In the genomic region with DNA sequence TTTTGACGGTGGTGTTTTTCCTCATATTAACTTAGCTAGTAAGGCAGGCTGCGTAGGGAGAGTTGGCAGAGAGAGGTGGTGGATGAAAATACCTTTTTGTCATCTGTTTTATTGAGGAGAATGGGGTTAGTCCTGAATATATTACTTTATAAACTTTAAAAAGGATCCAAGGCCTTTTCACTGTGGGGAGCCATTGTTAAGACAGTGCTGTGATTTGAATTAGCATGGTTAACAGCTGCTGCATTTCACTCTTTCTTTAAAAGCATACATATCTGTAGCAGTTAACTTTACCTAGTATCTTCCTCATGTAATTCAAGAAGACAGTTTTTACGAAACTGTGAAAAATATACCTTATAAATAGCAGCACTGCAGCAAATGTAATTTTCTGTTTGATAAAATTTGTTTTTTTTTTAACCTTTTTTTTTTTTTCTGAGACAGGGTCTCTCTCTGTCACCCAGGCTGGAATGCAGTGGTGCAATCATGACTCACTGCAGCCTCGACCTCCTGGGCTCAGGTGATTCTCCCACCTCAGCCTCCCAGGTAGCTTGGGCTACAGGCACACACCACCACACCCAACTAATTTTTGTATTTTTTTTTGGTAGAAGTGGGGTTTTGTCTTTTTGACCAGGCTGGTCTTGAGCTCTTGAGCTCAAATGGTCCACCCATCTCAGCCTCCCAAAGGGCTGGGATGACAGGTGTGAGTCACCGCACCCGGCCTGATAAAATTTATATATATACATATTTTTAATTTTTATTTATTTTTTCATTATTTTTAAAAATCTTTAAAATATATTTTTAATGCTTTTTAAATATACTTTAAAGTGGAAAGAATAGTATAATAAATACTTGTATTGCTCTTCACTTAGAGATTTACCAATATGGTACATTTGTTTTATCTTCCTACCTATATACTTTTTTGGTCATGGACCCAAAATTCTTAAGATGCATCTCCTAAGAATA, we compare ENCODE assay signal across 24 cellular contexts. TPM values are rescaled to one million over a fixed set of nuclear protein-coding genes. Genes with fewer than 3 reads are reported as not detected.
A peak's percentile ranks its signal among the peaks of the same experiment; 100 is the strongest.
DNase-seq lines count a peak whose midpoint lies in the region; ATAC-seq, FAIRE-seq and TF ChIP-seq lines count a peak whose summit lies in the region.
"Had no signal": no experiment of that assay in that cellular context is flagged by ENCODE, and none has a peak within 500 bp of the region (broad histone marks: within the 10 kb centered on the region; RNA-seq: fewer than 3 reads in every experiment).

No MANE protein-coding gene starts in this region.

- DNase-seq in cardiac muscle cell (ENCODE audit: low read depth in 1 of 2, low spot score in 1 of 2) (no peak), right cardiac atrium (no peak), T-helper 17 cell (no peak), small intestine (no peak), NK-92 (lab: John Stamatoyannopoulos, UW; ENCODE audit: unreplicated experiment) (no peak), foreskin fibroblast (no peak), left colon (no peak)
- DNase-seq: ACHN; activated CD4-positive, CD25-positive, alpha-beta regulatory T cell; activated effector memory CD4-positive, alpha-beta T cell treated with Interleukin-2 at 50 U/mL for 16 hours; BE2C; dorsolateral prefrontal cortex; GDM1; left cardiac atrium; NCI-H1092 treated with DMSO at 0.1 percent for 48 hours; NCI-H1930; NCI-H526 treated with DMSO at 0.1 percent for 48 hours; stimulated activated CD4-positive, alpha-beta T cell treated with anti-CD3 and anti-CD28 coated beads, Interleukin-2, amount 100 ng/mL, for 48 hours; substantia nigra; upper lobe of left lung had no signal

- FAIRE-seq in small intestine (lab: Jason Lieb, UNC) = peak; percentile 73
- FAIRE-seq: H54, RCC 7860 had no signal

- no peaks in the 10 kb centered on the region for H3K27me3 Mint-ChIP-seq in T-helper 17 cell
- H3K27me3 Mint-ChIP-seq: memory B cell had no signal

- intact Hi-C loops in right cardiac atrium (cut with DNase I) = no loop called here
- intact Hi-C loops in left colon (cut with DNase I, micrococcal nuclease) = no loop called here

- H3K4me1 Mint-ChIP-seq in T-helper 17 cell = peaks cover 18% of the 10 kb centered on the region

- H3K36me3 Mint-ChIP-seq in T-helper 17 cell (ENCODE audit: low read depth) = peaks cover 2% of the 10 kb centered on the region

- ATAC-seq in right cardiac atrium (no peak), T-helper 17 cell (no peak), left colon (no peak)
- ATAC-seq: left cardiac atrium had no signal

- no peaks in the 10 kb centered on the region for H3K4me1 ChIP-seq in cardiac muscle cell (ENCODE audit: low read depth)
- no peaks in the 10 kb centered on the region for H3K4me1 ChIP-seq in right cardiac atrium (ENCODE audit: control insufficient read depth, insufficient read depth, low read length)
- H3K4me1 ChIP-seq in iPS-18a (ENCODE audit: control insufficient read depth, low read depth, low read length) = peaks cover 34% of the 10 kb centered on the region
- H3K4me1 ChIP-seq in small intestine (ENCODE audit: control insufficient read depth in 2 of 2, insufficient read depth in 1 of 2, low read depth in 1 of 2, low read length in 1 of 2) = no peaks in the 10 kb centered on the region
- H3K4me1 ChIP-seq: BE2C had no signal

- no peak overlapping the region for H3K9ac ChIP-seq in iPS-18a (ENCODE audit: low read length)

- no peak overlapping the region for H3K4me3 Mint-ChIP-seq in T-helper 17 cell
- H3K4me3 Mint-ChIP-seq: memory B cell had no signal

- peak overlapping the region; percentile 81 for H3K27ac Mint-ChIP-seq in T-helper 17 cell

- 90% methylated on average over 6 of the region's 6 CpGs for WGBS in right cardiac atrium
- WGBS in small intestine, 3 donors = 93 to 95% (median 94%) methylated on average over 6 of the region's 6 CpGs

- H3K27me3 ChIP-seq in cardiac muscle cell = no peaks in the 10 kb centered on the region
- H3K27me3 ChIP-seq in right cardiac atrium (ENCODE audit: control insufficient read depth, insufficient read depth) = no peaks in the 10 kb centered on the region
- no peaks in the 10 kb centered on the region for H3K27me3 ChIP-seq in iPS-18a (ENCODE audit: control insufficient read depth, insufficient read depth, low read length)
- no peaks in the 10 kb centered on the region for H3K27me3 ChIP-seq in small intestine (ENCODE audit: control insufficient read depth in 2 of 2, insufficient read depth in 2 of 2, low read length in 2 of 2)
- H3K27me3 ChIP-seq: BE2C, dorsolateral prefrontal cortex, upper lobe of left lung had no signal

- H3K27ac ChIP-seq in cardiac muscle cell (peak overlapping the region; percentile 16), right cardiac atrium (ENCODE audit: low read length) (no peak overlapping the region), iPS-18a (ENCODE audit: low read length) (peak overlapping the region; percentile 77), small intestine (ENCODE audit: low read depth in 1 of 2, low read length in 1 of 2) (no peak overlapping the region)
- H3K27ac ChIP-seq: upper lobe of left lung had no signal

- H3K4me3 ChIP-seq in cardiac muscle cell = no peak overlapping the region
- H3K4me3 ChIP-seq in right cardiac atrium (ENCODE audit: low read length) = no peak overlapping the region
- H3K4me3 ChIP-seq in iPS-18a (ENCODE audit: low read length) = no peak overlapping the region
- no peak overlapping the region for H3K4me3 ChIP-seq in small intestine (ENCODE audit: low read depth in 1 of 2, low read length in 2 of 2)
- no peak overlapping the region for H3K4me3 ChIP-seq in foreskin fibroblast (ENCODE audit: low read depth in 1 of 2, low read length in 2 of 2)
- H3K4me3 ChIP-seq: dorsolateral prefrontal cortex, upper lobe of left lung had no signal

- peaks cover 18% of the 10 kb centered on the region for H3K36me3 ChIP-seq in cardiac muscle cell
- peaks cover 50% of the 10 kb centered on the region for H3K36me3 ChIP-seq in iPS-18a (ENCODE audit: control insufficient read depth, low read depth, low read length)
- H3K36me3 ChIP-seq in small intestine (ENCODE audit: control insufficient read depth in 2 of 2, insufficient read depth in 2 of 2, low read length in 2 of 2) = peaks cover 2 to 12% of the 10 kb centered on the region in 2 donors

- TF ChIP-seq CTCF in cardiac muscle cell (IDR thresholded peaks at IDR 0.05; ENCODE audit: low read depth, low read length) = no peak
- no peak for TF ChIP-seq CTCF in foreskin fibroblast (IDR thresholded peaks at IDR 0.05; ENCODE audit: low read depth, low read length)

- H3K9me3 ChIP-seq in cardiac muscle cell (ENCODE audit: low read depth) (no peaks in the 10 kb centered on the region), right cardiac atrium (ENCODE audit: control insufficient read depth, low read length) (no peaks in the 10 kb centered on the region), T-helper 17 cell (ENCODE audit: control insufficient read depth, low read length, poor library complexity, severe bottlenecking) (no peaks in the 10 kb centered on the region), iPS-18a (ENCODE audit: control insufficient read depth, low read depth, low read length) (no peaks in the 10 kb centered on the region), small intestine (ENCODE audit: control insufficient read depth, low read depth) (no peaks in the 10 kb centered on the region)
- H3K9me3 ChIP-seq: BE2C, upper lobe of left lung had no signal

RNA-seq across cellular contexts. Expression of a gene that starts 57.2 kb away (rescaled TPM):
- 21.0 and 23.0 TPM in 2 replicates for total RNA-seq in cardiac muscle cell
- polyA plus RNA-seq in cardiac muscle cell = 13.6 and 20.7 TPM in 2 replicates
- 10 to 100 TPM; 30.7 to 35.3 (median 34.4) TPM for total RNA-seq in right cardiac atrium
- polyA plus RNA-seq in right cardiac atrium = 11.9 TPM
- 10 to 100 TPM; 50.0 to 52.7 TPM for total RNA-seq in T-helper 17 cell
- 1 to 10 TPM; 9.2 to 9.7 (median 9.5) TPM for polyA plus RNA-seq in small intestine
- total RNA-seq in left colon = 10 to 100 TPM; 32.4 to 35.4 TPM

Comparison
In these comparisons a context has a peak if more than half of its experiments do, and no peak if none do; other contexts are left out.
1. H3K27ac ChIP-seq: peak in cardiac muscle cell (single experiment) and iPS-18a (single experiment); none in right cardiac atrium (single experiment) and small intestine (0 of 2).